Comparison of ENCODE assay signal across 8 cellular contexts in the genomic region with DNA sequence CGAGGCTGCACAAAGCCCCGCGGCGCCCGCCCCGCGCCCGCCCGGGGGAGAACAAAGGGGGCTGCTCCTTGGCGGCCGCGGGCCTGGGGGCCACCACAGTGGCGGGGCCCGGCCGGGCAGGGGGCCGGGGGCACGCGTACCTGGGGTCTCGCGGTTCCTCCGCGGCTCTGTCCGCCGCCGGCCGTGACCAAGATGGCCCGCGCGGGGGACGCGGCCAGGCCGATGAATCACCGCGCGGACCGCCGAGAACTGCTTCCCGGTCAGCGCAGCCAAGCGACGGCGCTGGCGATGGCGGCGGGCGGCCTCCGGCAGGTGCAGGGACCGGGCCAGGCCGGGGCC. TPM values are rescaled to one million over a fixed set of nuclear protein-coding genes. Genes with fewer than 3 reads are reported as not detected.
DNase-seq lines count a peak whose midpoint lies in the region; ATAC-seq and TF ChIP-seq lines count a peak whose summit lies in the region.

Gene RTL6, minus strand, starts transcription at position 330 of the 339 bp plus-strand sequence. CDS start 677 bp downstream, outside the sequence.

- DNase-seq in AG04449 (ENCODE audit: low read depth, low spot score) (no peak), HT1080 (ENCODE audit: low read depth) (no peak), left lung (no peak), superior temporal gyrus (ENCODE audit: extremely low spot score) (peak; percentile 18), NCI-H1048 (lab: John Stamatoyannopoulos, UW) (no peak), cerebellar cortex (ENCODE audit: low spot score) (no peak), COR-L47 (lab: John Stamatoyannopoulos, UW) (no peak)

- peak within 1 kb of the TSS; percentile 71 to 97 (median 87) for H3K27ac Mint-ChIP-seq in brain

- H3K36me3 ChIP-seq in left lung = peaks cover 0 to 5% of the 10 kb centered on the region in 2 donors

- intact Hi-C loops in left lung (cut with DNase I) = no loop called here

- CTCF ChIA-PET in AG04449 (lab: Yijun Ruan, JAX) = no interaction called here

- H3K4me3 ChIP-seq in AG04449 (ENCODE audit: low read depth, low read length) = peak within 1 kb of the TSS; percentile 69
- peak within 1 kb of the TSS; percentile 61 to 70 for H3K4me3 ChIP-seq in left lung

- H3K9me3 Mint-ChIP-seq in brain = peaks cover 16 to 30% (median 21%) of the 10 kb centered on the region in 5 experiments

- H3K27me3 Mint-ChIP-seq in brain = peaks cover 5% of the 10 kb centered on the region

- no peaks in the 10 kb centered on the region for H3K27me3 ChIP-seq in left lung

- peaks cover 5 to 17% of the 10 kb centered on the region in 2 donors for H3K4me1 ChIP-seq in left lung

- TF ChIP-seq CTCF in AG04449 (IDR thresholded peaks at IDR 0.05; ENCODE audit: insufficient read depth, low read length, missing control alignments) (no peak), brain (conservative IDR thresholded peaks at IDR 0.05) (no peak), left lung (IDR thresholded peaks at IDR 0.05) (no peak)

- peaks cover 58% of the 10 kb centered on the region for H3K36me3 Mint-ChIP-seq in brain

- POLR2A ChIA-PET in AG04449 (lab: Yijun Ruan, JAX) = no interaction called here

- H3K4me1 Mint-ChIP-seq in brain = peaks cover 51% of the 10 kb centered on the region

- peak within 1 kb of the TSS; percentile 73 to 84 for H3K27ac ChIP-seq in left lung

- no peak for ATAC-seq in left lung

- peaks cover 0 to 7% of the 10 kb centered on the region in 2 donors for H3K9me3 ChIP-seq in left lung

- peak within 1 kb of the TSS; percentile 79 to 87 (median 85) for H3K4me3 Mint-ChIP-seq in brain

RNA-seq across cellular contexts. Expression of gene RTL6, which starts in this region (rescaled TPM):
- total RNA-seq in HT1080 (2014; rRNA removed; shearing (Covaris generic)) = 12.7 and 14.4 TPM in 2 replicates
- polyA plus RNA-seq in HT1080 (2015; cell fraction: cytosol; rRNA removed) = 14.7 and 15.8 TPM in 2 replicates
- 11.2 and 11.4 TPM in 2 replicates for polyA plus RNA-seq in HT1080 (2015; cell fraction: nucleus; rRNA removed)
- polyA plus RNA-seq in brain (ENCODE audit: insufficient read depth, low read depth, low replicate concordance) = 93.7 TPM
- total RNA-seq in left lung = 10 to 100 TPM; 20.3 to 20.5 TPM
